Comparison of ENCODE assay signal across 19 cellular contexts in the genomic region with DNA sequence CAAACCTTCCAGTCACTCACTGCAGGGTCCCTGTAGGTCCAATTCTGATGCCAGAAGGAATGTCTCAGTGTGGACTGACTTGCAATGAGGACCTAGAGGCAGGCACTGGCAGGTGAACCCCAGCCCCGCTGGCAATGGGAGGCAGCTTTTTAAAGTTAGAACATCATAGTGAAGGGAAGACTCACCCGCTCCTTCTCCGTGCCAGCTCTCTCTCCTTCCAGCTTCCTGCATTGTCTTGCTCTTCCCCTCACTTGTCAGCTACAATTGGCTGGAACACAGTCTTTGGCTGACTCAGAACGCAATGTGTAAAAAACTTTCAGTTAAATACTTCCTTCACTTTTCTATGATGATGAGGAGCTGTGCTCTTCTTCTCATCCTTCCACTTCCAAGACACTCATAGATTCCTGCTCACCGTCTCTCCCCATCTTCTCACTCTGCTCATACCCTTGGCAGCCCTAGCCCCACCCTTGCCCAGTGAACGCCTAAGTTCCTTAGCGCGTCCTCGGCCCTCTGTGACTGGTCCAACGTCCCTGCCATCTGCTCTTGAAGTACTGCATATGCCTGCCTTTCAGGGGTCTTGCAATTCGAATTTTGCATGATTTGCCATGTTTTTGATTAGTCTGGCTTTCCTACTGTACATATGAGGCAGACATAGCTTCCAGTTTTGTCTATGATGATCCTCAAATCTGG.
DNase-seq lines count a peak whose midpoint lies in the region; ATAC-seq and TF ChIP-seq lines count a peak whose summit lies in the region.
"Had no signal": no experiment of that assay in that cellular context is flagged by ENCODE, and none has a peak within 500 bp of the region (broad histone marks: within the 10 kb centered on the region; RNA-seq: fewer than 3 reads in every experiment).

No MANE protein-coding gene starts in this region.

- H2AFZ ChIP-seq in fibroblast of lung (ENCODE audit: low read length), result no peak overlapping the region
- peak overlapping the region; percentile 28 for H2AFZ ChIP-seq in neuronal stem cell (ENCODE audit: low read length)

- H4K91ac ChIP-seq in neuronal stem cell (ENCODE audit: low read depth, low read length, poor library complexity), result no peak overlapping the region

- H3K4me3 Mint-ChIP-seq in activated CD4-positive, alpha-beta T cell treated with anti-CD3 and anti-CD28 coated beads for 36 hours, result no peak overlapping the region
- H3K4me3 Mint-ChIP-seq: CD14-positive monocyte had no signal

- H2BK120ac ChIP-seq in neuronal stem cell (ENCODE audit: low read depth, low read length), result no peak overlapping the region

- no peak for ATAC-seq in activated CD4-positive, alpha-beta T cell treated with anti-CD3 and anti-CD28 coated beads for 36 hours
- ATAC-seq: K562 had no signal

- no peak for TF ChIP-seq CTCF in fibroblast of lung (conservative IDR thresholded peaks at IDR 0.05 in 1 of 2, IDR thresholded peaks at IDR 0.05 in 1 of 2; ENCODE audit: low read depth in 1 of 2, low read length in 2 of 2)

- no peak overlapping the region for H3K27ac Mint-ChIP-seq in activated CD4-positive, alpha-beta T cell treated with anti-CD3 and anti-CD28 coated beads for 36 hours
- H3K27ac Mint-ChIP-seq: CD14-positive monocyte had no signal

- POLR2A ChIA-PET in activated CD4-positive, alpha-beta T cell treated with anti-CD3 and anti-CD28 coated beads for 36 hours (lab: Charles Lee), result no interaction called here

- H3K4me2 ChIP-seq in fibroblast of lung (ENCODE audit: extremely low read depth, insufficient read depth, low read length) (peak overlapping the region; percentile 8), neuronal stem cell (ENCODE audit: insufficient read depth, low read length, poor library complexity, severe bottlenecking) (no peak overlapping the region)

- H3K27me3 Mint-ChIP-seq in activated CD4-positive, alpha-beta T cell treated with anti-CD3 and anti-CD28 coated beads for 36 hours, result no peaks in the 10 kb centered on the region

- H3K4me1 Mint-ChIP-seq in activated CD4-positive, alpha-beta T cell treated with anti-CD3 and anti-CD28 coated beads for 36 hours, result no peaks in the 10 kb centered on the region
- H3K4me1 Mint-ChIP-seq: CD14-positive monocyte had no signal

- H3K27me3 ChIP-seq in MG63 (no peaks in the 10 kb centered on the region), fibroblast of lung (ENCODE audit: control insufficient read depth, insufficient read depth, low read length) (no peaks in the 10 kb centered on the region), neuronal stem cell (ENCODE audit: control insufficient read depth in 3 of 3, insufficient read depth in 3 of 3, low read depth in 1 of 3, low read length in 3 of 3) (peaks cover 0 to 2% (median 0%) of the 10 kb centered on the region in 3 experiments)

- H3K36me3 ChIP-seq in MG63 (no peaks in the 10 kb centered on the region), fibroblast of lung (ENCODE audit: control insufficient read depth, insufficient read depth, low read length) (no peaks in the 10 kb centered on the region), neuronal stem cell (replicated peaks in 1 of 2; ENCODE audit: control insufficient read depth in 2 of 2, insufficient read depth in 2 of 2, low read length in 2 of 2) (no peaks in the 10 kb centered on the region)

- no peak overlapping the region for H2BK12ac ChIP-seq in neuronal stem cell (ENCODE audit: low read length)

- no peaks in the 10 kb centered on the region for H3K9me3 Mint-ChIP-seq in activated CD4-positive, alpha-beta T cell treated with anti-CD3 and anti-CD28 coated beads for 36 hours (ENCODE audit: low read depth)

- no peak overlapping the region for H2BK5ac ChIP-seq in neuronal stem cell (ENCODE audit: low read length)

- H4K8ac ChIP-seq in neuronal stem cell (ENCODE audit: low read depth, low read length), result no peak overlapping the region

- H3K14ac ChIP-seq in neuronal stem cell (ENCODE audit: low read length), result no peak overlapping the region

- H3K4me3 ChIP-seq in MG63, result no peak overlapping the region
- no peak overlapping the region for H3K4me3 ChIP-seq in fibroblast of lung (replicated peaks in 1 of 4; ENCODE audit: control extremely low read depth in 1 of 4, insufficient read depth in 1 of 4, low read depth in 3 of 4, low read length in 4 of 4)
- H3K4me3 ChIP-seq in neuronal stem cell (ENCODE audit: low read length in 2 of 2), result no peak overlapping the region
- H3K4me3 ChIP-seq: K562, SK-N-MC had no signal

- H2AK5ac ChIP-seq in neuronal stem cell (ENCODE audit: low read depth, low read length), result no peak overlapping the region

- DNase-seq in EH (ENCODE audit: low read depth) (peak; percentile 49), MG63 (peak; percentile 12), fibroblast of lung (ENCODE audit: low read depth in 2 of 2) (peak; percentile 20 to 78), neuronal stem cell (ENCODE audit: low spot score) (no peak), cortex of kidney (lab: John Stamatoyannopoulos, UW) (no peak), substantia nigra (lab: John Stamatoyannopoulos, UW) (no peak), DMS153 (lab: John Stamatoyannopoulos, UW) (no peak)
- DNase-seq in activated CD4-positive, alpha-beta T cell treated with anti-CD3 and anti-CD28 coated beads for 36 hours, result no peak
- DNase-seq: AML-193; DND-41; NCI-H1105 treated with DMSO at 0.1 percent for 48 hours; NCI-H1694 treated with DMSO at 0.1 percent for 48 hours; NCI-H510A; NCI-H748 treated with DMSO at 0.1 percent for 48 hours; NK-92 treated with Interleukin-12 subunit alpha and Interleukin-12 subunit beta, amount 100 ng/mL, for 24 hours; SHP77 had no signal

- H3K4me1 ChIP-seq in fibroblast of lung (ENCODE audit: control insufficient read depth, extremely low read depth, insufficient read depth, low read length) (no peaks in the 10 kb centered on the region), neuronal stem cell (ENCODE audit: control insufficient read depth in 2 of 2, insufficient read depth in 1 of 2, low read depth in 1 of 2, low read length in 2 of 2) (no peaks in the 10 kb centered on the region)

- no peak overlapping the region for H3K23ac ChIP-seq in neuronal stem cell (ENCODE audit: low read depth, low read length, poor library complexity)

- intact Hi-C loops in activated CD4-positive, alpha-beta T cell treated with anti-CD3 and anti-CD28 coated beads for 36 hours (cut with DNase I, micrococcal nuclease), result no loop called here

- H3K79me1 ChIP-seq in neuronal stem cell (ENCODE audit: low read depth, low read length), result no peaks in the 10 kb centered on the region

- H3K4ac ChIP-seq in neuronal stem cell (ENCODE audit: low read length), result no peak overlapping the region

- no CpG with 5 or more reads among the region's 11 CpGs for WGBS in neuronal stem cell (ENCODE audit: extremely low coverage in 2 of 2, insufficient read length in 2 of 2, insufficient replicate concordance in 1 of 2), 2 donors

- H2BK15ac ChIP-seq in neuronal stem cell (ENCODE audit: low read length), result no peak overlapping the region

- CTCF ChIA-PET in activated CD4-positive, alpha-beta T cell treated with anti-CD3 and anti-CD28 coated beads for 36 hours (lab: Charles Lee), result no interaction called here

- H3K27ac ChIP-seq in fibroblast of lung (ENCODE audit: insufficient read depth, low read length) (no peak overlapping the region), neuronal stem cell (replicated peaks; ENCODE audit: low read length) (no peak overlapping the region), substantia nigra (ENCODE audit: low read depth, low read length, poor library complexity, severe bottlenecking) (no peak overlapping the region)
- H3K27ac ChIP-seq: SK-N-MC had no signal

- H4K20me1 ChIP-seq in fibroblast of lung (ENCODE audit: control insufficient read depth, extremely low read depth, insufficient read depth, low read length), result no peaks in the 10 kb centered on the region

- H3K79me2 ChIP-seq in fibroblast of lung (ENCODE audit: control insufficient read depth, insufficient read depth, low read length), result no peaks in the 10 kb centered on the region

- H3K9me3 ChIP-seq in MG63, result no peaks in the 10 kb centered on the region
- no peaks in the 10 kb centered on the region for H3K9me3 ChIP-seq in fibroblast of lung (ENCODE audit: control insufficient read depth, insufficient read depth, low read depth, low read length)
- no peaks in the 10 kb centered on the region for H3K9me3 ChIP-seq in neuronal stem cell (replicated peaks in 1 of 2; ENCODE audit: control insufficient read depth in 2 of 2, insufficient read depth in 1 of 2, low read depth in 1 of 2, low read length in 2 of 2)

- no peak overlapping the region for H3K18ac ChIP-seq in neuronal stem cell (ENCODE audit: low read length)

- no peak overlapping the region for H3K9ac ChIP-seq in fibroblast of lung (ENCODE audit: insufficient read depth, low read length)
- H3K9ac ChIP-seq in neuronal stem cell (ENCODE audit: low read depth, low read length, poor library complexity), result no peak overlapping the region

- no peaks in the 10 kb centered on the region for H3K36me3 Mint-ChIP-seq in activated CD4-positive, alpha-beta T cell treated with anti-CD3 and anti-CD28 coated beads for 36 hours (ENCODE audit: low read depth)
- H3K36me3 Mint-ChIP-seq: CD14-positive monocyte had no signal

Comparison
In these comparisons a context has a peak if more than half of its experiments do, and no peak if none do; other contexts are left out.
1. DNase-seq: peak in EH (single experiment), MG63 (single experiment) and fibroblast of lung (2 of 2); none in neuronal stem cell (single experiment), cortex of kidney (single experiment), activated CD4-positive, alpha-beta T cell treated with anti-CD3 and anti-CD28 coated beads for 36 hours (single experiment), substantia nigra (0 of 49) and DMS153 (single experiment).